ENCODE assay signal across 22 cellular contexts in the genomic region with DNA sequence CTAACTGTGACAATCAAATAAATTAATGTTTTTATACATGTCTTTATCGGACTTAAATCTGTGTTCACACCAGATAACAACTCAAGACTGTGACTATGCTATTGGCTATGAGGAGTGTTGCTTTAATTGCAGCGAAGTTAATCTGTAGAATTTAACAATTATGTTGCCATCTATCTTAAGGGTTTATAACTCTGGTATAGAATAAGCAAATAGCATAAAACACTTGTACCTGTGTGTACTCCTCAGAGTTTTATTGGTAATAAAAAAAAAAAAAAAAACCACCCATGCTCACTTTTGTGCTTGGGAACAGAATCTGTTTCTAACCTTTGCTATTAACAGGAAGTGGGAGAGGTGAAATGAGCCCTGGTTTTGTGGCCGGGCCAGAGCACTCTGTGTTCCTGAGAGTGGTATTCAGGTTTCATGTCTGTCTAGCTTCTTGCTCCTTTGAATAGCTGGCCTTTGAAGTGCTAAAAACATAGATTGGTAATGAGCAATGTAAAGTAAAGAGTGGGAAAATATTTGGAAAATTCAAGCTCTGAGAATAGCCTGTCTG. TPM values are rescaled to one million over a fixed set of nuclear protein-coding genes. Genes with fewer than 3 reads are reported as not detected.
DNase-seq lines count a peak whose midpoint lies in the region; ATAC-seq, FAIRE-seq and TF ChIP-seq lines count a peak whose summit lies in the region.
"Had no signal": no experiment of that assay in that cellular context is flagged by ENCODE, and none has a peak within 500 bp of the region (broad histone marks: within the 10 kb centered on the region; RNA-seq: fewer than 3 reads in every experiment).

No MANE protein-coding gene starts in this region.

- H3K4me2 ChIP-seq in astrocyte (ENCODE audit: low read length), result no peak overlapping the region
- H3K4me2 ChIP-seq: smooth muscle cell had no signal

- ATAC-seq in GM19351 (IDR thresholded peaks at IDR 0.05; ENCODE audit: unreplicated experiment), result no peak
- no peak for ATAC-seq in HG03108 (IDR thresholded peaks at IDR 0.05; ENCODE audit: unreplicated experiment)
- ATAC-seq: activated CD4-positive, CD25-positive, alpha-beta regulatory T cell treated with anti-CD3 and anti-CD28 coated beads, Interleukin-2, amount 50 U/mL, for 24 hours; HCT116; left lung; T-helper 17 cell had no signal

- 18 to 49% (median 36%) methylated on average over 3 of the region's 3 CpGs for WGBS in small intestine, 3 donors

- H3K9me3 Mint-ChIP-seq in astrocyte (ENCODE audit: unreplicated experiment), result no peaks in the 10 kb centered on the region
- H3K9me3 Mint-ChIP-seq: activated T-helper 2 cell treated with anti-CD3 and anti-CD28 coated beads, Interferon-gamma antibody, Interleukin-2, Interleukin-4, amounts not matched to agents 10 μg/mL and 5 μg/mL and 100 μg/mL, durations not matched to agents 14 hours and 24 hours and 36 hours had no signal

- peak overlapping the region; percentile 2 for H3K27ac Mint-ChIP-seq in astrocyte (ENCODE audit: unreplicated experiment)
- H3K27ac Mint-ChIP-seq: activated T-helper 2 cell treated with anti-CD3 and anti-CD28 coated beads, Interferon-gamma antibody, Interleukin-2, Interleukin-4, amounts not matched to agents 10 μg/mL and 5 μg/mL and 100 μg/mL, durations not matched to agents 14 hours and 24 hours and 36 hours; T-helper 17 cell had no signal

- no peak overlapping the region for H3K4me3 Mint-ChIP-seq in astrocyte (ENCODE audit: unreplicated experiment)
- H3K4me3 Mint-ChIP-seq: T-helper 17 cell had no signal

- no peaks in the 10 kb centered on the region for H3K79me2 ChIP-seq in astrocyte (ENCODE audit: insufficient read depth, low read length)

- no peaks in the 10 kb centered on the region for H3K4me1 ChIP-seq in astrocyte (ENCODE audit: insufficient read depth, low read length)
- no peaks in the 10 kb centered on the region for H3K4me1 ChIP-seq in small intestine (ENCODE audit: control insufficient read depth in 2 of 2, insufficient read depth in 1 of 2, low read depth in 1 of 2, low read length in 1 of 2)
- H3K4me1 ChIP-seq: adrenal gland, BE2C, left lung had no signal

- DNase-seq in NCI-H510A treated with DMSO at 0.1 percent for 48 hours (lab: John Stamatoyannopoulos, UW) (peak; percentile 38), NCI-H510A (lab: John Stamatoyannopoulos, UW) (no peak), astrocyte (ENCODE audit: low read depth) (no peak), iris pigment epithelial cell (ENCODE audit: low read depth) (peak; percentile 52), small intestine (peak; percentile 88)
- no peak for DNase-seq in stimulated activated CD4-positive, alpha-beta T cell treated with anti-CD3 and anti-CD28 coated beads, Interleukin-4, amount 100 ng/mL, for 24 hours
- DNase-seq: adrenal gland, BE2C, left lung, NCI-H1436 treated with DMSO at 0.1 percent for 48 hours, NCI-H446, SIG-M5, T-helper 17 cell had no signal

- H3K4me1 Mint-ChIP-seq in astrocyte (ENCODE audit: low read depth, unreplicated experiment), result peaks cover 6% of the 10 kb centered on the region
- H3K4me1 Mint-ChIP-seq: T-helper 17 cell had no signal

- H3K4me3 ChIP-seq in astrocyte (ENCODE audit: insufficient read depth, low read depth, low read length) (no peak overlapping the region), small intestine (ENCODE audit: low read depth in 1 of 2, low read length in 2 of 2) (no peak overlapping the region)
- H3K4me3 ChIP-seq: adrenal gland, left lung, smooth muscle cell, thoracic aorta had no signal

- FAIRE-seq in astrocyte (lab: Jason Lieb, UNC) (no peak), small intestine (lab: Jason Lieb, UNC) (no peak)
- FAIRE-seq: G401.6 had no signal

- no peak overlapping the region for H2AFZ ChIP-seq in astrocyte (ENCODE audit: low read depth, low read length)

- no peak overlapping the region for H3K9ac ChIP-seq in astrocyte (ENCODE audit: low read length)

- no peaks in the 10 kb centered on the region for H3K27me3 Mint-ChIP-seq in astrocyte (ENCODE audit: low read depth, unreplicated experiment)
- H3K27me3 Mint-ChIP-seq: T-helper 17 cell had no signal

- no peaks in the 10 kb centered on the region for H3K36me3 Mint-ChIP-seq in astrocyte (ENCODE audit: low read depth, unreplicated experiment)

- no peaks in the 10 kb centered on the region for H4K20me1 ChIP-seq in astrocyte (ENCODE audit: insufficient read depth, low read length)

- no peaks in the 10 kb centered on the region for H3K36me3 ChIP-seq in astrocyte (ENCODE audit: insufficient read depth, low read length)
- H3K36me3 ChIP-seq in small intestine (ENCODE audit: control insufficient read depth in 2 of 2, insufficient read depth in 2 of 2, low read length in 2 of 2), result no peaks in the 10 kb centered on the region
- H3K36me3 ChIP-seq: adrenal gland, BE2C, left lung, thoracic aorta had no signal

- no peak for TF ChIP-seq CTCF in astrocyte (IDR thresholded peaks at IDR 0.05; ENCODE audit: insufficient read depth, low read depth, low read length)

- no peaks in the 10 kb centered on the region for H3K9me3 ChIP-seq in astrocyte (ENCODE audit: insufficient read depth, low read depth, low read length)
- no peaks in the 10 kb centered on the region for H3K9me3 ChIP-seq in small intestine (ENCODE audit: control insufficient read depth, low read depth)
- H3K9me3 ChIP-seq: adrenal gland, BE2C, left lung, thoracic aorta had no signal

- H3K27ac ChIP-seq in astrocyte (ENCODE audit: low read depth, low read length) (no peak overlapping the region), small intestine (ENCODE audit: low read depth in 1 of 2, low read length in 1 of 2) (peak overlapping the region in 1 of 2 donors; percentile 5)
- H3K27ac ChIP-seq: 22Rv1, adrenal gland, left lung, thoracic aorta had no signal

- H3K27me3 ChIP-seq in astrocyte (ENCODE audit: insufficient read depth, low read length) (no peaks in the 10 kb centered on the region), small intestine (ENCODE audit: control insufficient read depth in 2 of 2, insufficient read depth in 2 of 2, low read length in 2 of 2) (no peaks in the 10 kb centered on the region)
- H3K27me3 ChIP-seq: adrenal gland, BE2C, left lung had no signal

RNA-seq across cellular contexts. Expression of a gene that starts 53.1 kb away (rescaled TPM):
- 1.1 and 1.7 TPM in 2 replicates for total RNA-seq in astrocyte
- polyA plus RNA-seq in small intestine, result 1 to 10 TPM; 2.4 to 8.2 (median 4.9) TPM

Comparison
In these comparisons a context has a peak if more than half of its experiments do, and no peak if none do; other contexts are left out.
1. DNase-seq: peak in NCI-H510A treated with DMSO at 0.1 percent for 48 hours (single experiment), iris pigment epithelial cell (single experiment) and small intestine (single experiment); none in NCI-H510A (single experiment), astrocyte (single experiment) and stimulated activated CD4-positive, alpha-beta T cell treated with anti-CD3 and anti-CD28 coated beads, Interleukin-4, amount 100 ng/mL, for 24 hours (single experiment).